ENCODE assay signal across 8 cellular contexts in the genomic region with DNA sequence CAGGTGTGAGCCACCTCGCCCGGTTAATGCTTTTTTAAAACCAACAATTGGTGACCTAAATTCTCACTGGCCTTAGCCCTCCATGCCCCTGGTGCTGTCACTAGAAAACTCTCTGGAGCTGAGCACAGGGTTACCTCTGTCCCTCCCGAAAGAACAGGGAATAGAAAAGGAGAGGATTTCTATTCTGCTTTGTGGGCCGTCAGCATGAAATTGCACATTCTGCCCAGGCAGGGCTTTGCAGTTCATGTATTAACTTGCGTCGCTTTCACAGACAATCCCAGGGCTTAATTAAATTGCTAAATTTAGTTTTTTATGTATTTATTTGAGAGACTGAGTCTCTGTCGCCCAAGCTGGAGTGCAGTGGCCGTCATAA.
A peak's percentile ranks its signal among the peaks of the same experiment; 100 is the strongest.
DNase-seq lines count a peak whose midpoint lies in the region; ATAC-seq and TF ChIP-seq lines count a peak whose summit lies in the region.

No MANE protein-coding gene starts in this region.

- H3K36me3 ChIP-seq in muscle layer of duodenum (ENCODE audit: control insufficient read depth in 1 of 2, insufficient read depth in 2 of 2, low read length in 2 of 2), result peaks cover 12 to 27% of the 10 kb centered on the region in 2 donors

- H3K4me3 ChIP-seq in choroid plexus epithelial cell (ENCODE audit: low read depth, low read length), result peak overlapping the region; percentile 89
- peak overlapping the region; percentile 71 to 77 for H3K4me3 ChIP-seq in muscle layer of duodenum (ENCODE audit: low read depth in 1 of 2, low read length in 2 of 2)

- TF ChIP-seq CTCF in choroid plexus epithelial cell (conservative IDR thresholded peaks at IDR 0.05; ENCODE audit: low read depth, low read length), result no peak

- ATAC-seq in GM19035 (IDR thresholded peaks at IDR 0.05; ENCODE audit: unreplicated experiment), result no peak

- H3K27me3 ChIP-seq in muscle layer of duodenum (ENCODE audit: low read depth, low read length), result no peaks in the 10 kb centered on the region

- no peak overlapping the region for H3K27ac ChIP-seq in muscle layer of duodenum (ENCODE audit: low read length)

- DNase-seq in GM03348 (ENCODE audit: low spot score) (peak; percentile 22), LoVo (ENCODE audit: low spot score) (peak; percentile 2), choroid plexus epithelial cell (ENCODE audit: low read depth) (no peak), NCI-H226 (no peak), SW 1271 (lab: John Stamatoyannopoulos, UW) (no peak), NCI-H1417 treated with DMSO at 0.1 percent for 48 hours (lab: John Stamatoyannopoulos, UW) (no peak)

- H3K4me1 ChIP-seq in muscle layer of duodenum (ENCODE audit: control insufficient read depth in 1 of 2, insufficient read depth in 2 of 2, low read length in 2 of 2), result peaks cover 0 to 6% of the 10 kb centered on the region in 2 donors

- peaks cover 0 to 5% of the 10 kb centered on the region in 2 donors for H3K9me3 ChIP-seq in muscle layer of duodenum (ENCODE audit: control insufficient read depth in 1 of 2, low read length in 2 of 2)

Comparison
In these comparisons a context has a peak if more than half of its experiments do, and no peak if none do; other contexts are left out.
1. DNase-seq: peak in GM03348 (single experiment) and LoVo (single experiment); none in choroid plexus epithelial cell (single experiment), NCI-H226 (single experiment), SW 1271 (0 of 2) and NCI-H1417 treated with DMSO at 0.1 percent for 48 hours (single experiment).